In genomic region chr20:47879771-47880170, GRCh38 we compare ENCODE assay signal across 1 cellular context.
A peak's percentile ranks its signal among the peaks of the same experiment; 100 is the strongest.
TF ChIP-seq lines count a peak whose summit lies in the region.

No MANE protein-coding gene starts in this region.

TF ChIP-seq in HepG2, 621 proteins besides CTCF, POLR2A, EP300 and RAD21 (continued from another document):
- TF ChIP-seq RERE (CRISPR knock-in tag; IDR thresholded peaks at IDR 0.05; ENCODE audit: low read depth) (no peak), ZNF432 (CRISPR knock-in tag; IDR thresholded peaks at IDR 0.05; ENCODE audit: borderline replicate concordance) (no peak), SNAPC2 (CRISPR knock-in tag; IDR thresholded peaks at IDR 0.05) (peak; percentile 52; the same call in 1 of the 2 replicates), IRX3 (CRISPR knock-in tag; IDR thresholded peaks at IDR 0.05; ENCODE audit: borderline replicate concordance, low read depth) (no peak), NFYB (CRISPR knock-in tag; IDR thresholded peaks at IDR 0.05) (no peak), RXRB (CRISPR knock-in tag; IDR thresholded peaks at IDR 0.05; ENCODE audit: borderline replicate concordance) (no peak), ZNF333 (CRISPR knock-in tag; IDR thresholded peaks at IDR 0.05; ENCODE audit: borderline replicate concordance) (no peak), RXRA (CRISPR knock-in tag; IDR thresholded peaks at IDR 0.05) (no peak)
